8 cellular contexts compared by ENCODE assay signal in genomic region chr15:25790003-25790660, GRCh38.
A peak's percentile ranks its signal among the peaks of the same experiment; 100 is the strongest.
DNase-seq lines count a peak whose midpoint lies in the region; ATAC-seq and TF ChIP-seq lines count a peak whose summit lies in the region.

No MANE protein-coding gene starts in this region.

- DNase-seq in KBM-7 (peak; percentile 41), left lung (peak in 1 of 2 donors; percentile 34), hypothalamus (lab: John Stamatoyannopoulos, UW) (no peak), DMS53 treated with DMSO at 0.1 percent for 48 hours (lab: John Stamatoyannopoulos, UW; ENCODE audit: unreplicated experiment) (no peak), NCI-H526 (lab: John Stamatoyannopoulos, UW) (no peak), GM13977 (ENCODE audit: low spot score) (no peak)
- peak; percentile 33 to 56 for DNase-seq in stimulated activated CD8-positive, alpha-beta memory T cell treated with anti-CD3 and anti-CD28 coated beads, Interleukin-7, amount 100 ng/mL, for 48 hours (ENCODE audit: extremely low read depth in 1 of 2, low read depth in 1 of 2)

- H3K9me3 ChIP-seq in left lung: no peaks in the 10 kb centered on the region

- peak overlapping the region; percentile 88 for H3K27ac Mint-ChIP-seq in activated naive CD4-positive, alpha-beta T cell treated with anti-CD3 and anti-CD28 coated beads, Interleukin-2, amount 50 U/mL, for 24 hours

- H3K4me3 Mint-ChIP-seq in activated naive CD4-positive, alpha-beta T cell treated with anti-CD3 and anti-CD28 coated beads, Interleukin-2, amount 50 U/mL, for 24 hours: peak overlapping the region; percentile 7

- peak; percentile 15 for ATAC-seq in left lung

- in situ Hi-C loops in KBM-7 (cut with MboI; ENCODE audit: low pct_unique_long_range_greater_than_20kb, low sequenced_read_pairs): no loop called here
- in situ Hi-C loops in GM13977 (cut with MboI; ENCODE audit: low pct_unique_long_range_greater_than_20kb, low sequenced_read_pairs, unreplicated experiment): no loop called here

- H3K9me3 Mint-ChIP-seq in activated naive CD4-positive, alpha-beta T cell treated with anti-CD3 and anti-CD28 coated beads, Interleukin-2, amount 50 U/mL, for 24 hours: no peaks in the 10 kb centered on the region

- peaks cover 3% of the 10 kb centered on the region for H3K36me3 Mint-ChIP-seq in activated naive CD4-positive, alpha-beta T cell treated with anti-CD3 and anti-CD28 coated beads, Interleukin-2, amount 50 U/mL, for 24 hours

- no peaks in the 10 kb centered on the region for H3K27me3 ChIP-seq in left lung

- no peaks in the 10 kb centered on the region for H3K36me3 ChIP-seq in left lung

- TF ChIP-seq CTCF in left lung (IDR thresholded peaks at IDR 0.05): no peak
- no peak for TF ChIP-seq CTCF in GM13977 (IDR thresholded peaks at IDR 0.05; ENCODE audit: extremely low read depth, insufficient read depth, missing control alignments)

- peaks cover 16 to 43% of the 10 kb centered on the region in 2 donors for H3K4me1 ChIP-seq in left lung

- no peaks in the 10 kb centered on the region for H3K27me3 Mint-ChIP-seq in activated naive CD4-positive, alpha-beta T cell treated with anti-CD3 and anti-CD28 coated beads, Interleukin-2, amount 50 U/mL, for 24 hours

- H3K4me3 ChIP-seq in left lung: no peak overlapping the region

- H3K4me1 Mint-ChIP-seq in activated naive CD4-positive, alpha-beta T cell treated with anti-CD3 and anti-CD28 coated beads, Interleukin-2, amount 50 U/mL, for 24 hours: peaks cover 72% of the 10 kb centered on the region

- intact Hi-C loops in left lung (cut with DNase I): no loop called here

- peak overlapping the region in 1 of 2 donors; percentile 56 for H3K27ac ChIP-seq in left lung

Comparison
In these comparisons a context has a peak if more than half of its experiments do, and no peak if none do; other contexts are left out.
1. DNase-seq: peak in KBM-7 (single experiment) and stimulated activated CD8-positive, alpha-beta memory T cell treated with anti-CD3 and anti-CD28 coated beads, Interleukin-7, amount 100 ng/mL, for 48 hours (2 of 2); none in hypothalamus (0 of 51), DMS53 treated with DMSO at 0.1 percent for 48 hours (single experiment), NCI-H526 (0 of 2) and GM13977 (single experiment).